ENCODE assay signal across 14 cellular contexts in genomic region chr17:47864791-47865216, GRCh38.
DNase-seq lines count a peak whose midpoint lies in the region; ATAC-seq and TF ChIP-seq lines count a peak whose summit lies in the region.
"Had no signal": no experiment of that assay in that cellular context is flagged by ENCODE, and none has a peak within 500 bp of the region (broad histone marks: within the 10 kb centered on the region; RNA-seq: fewer than 3 reads in every experiment).

No MANE protein-coding gene starts in this region.

- TF ChIP-seq POLR2A in GM18505 (IDR thresholded peaks at IDR 0.05; ENCODE audit: borderline replicate concordance, extremely low read depth, insufficient read depth, insufficient read length): no peak

- H3K27ac ChIP-seq in epithelial cell of prostate: peak overlapping the region; percentile 97
- H3K27ac ChIP-seq: brain microvascular endothelial cell, skin epidermis, tibial artery had no signal

- ATAC-seq in GM18505 (IDR thresholded peaks at IDR 0.05; ENCODE audit: unreplicated experiment): no peak
- no peak for ATAC-seq in HG02840 (IDR thresholded peaks at IDR 0.05; ENCODE audit: low FRiP score, unreplicated experiment)
- ATAC-seq: K562 had no signal

- DNase-seq in COLO829 (ENCODE audit: low spot score) (peak; percentile 48), EL (peak; percentile 58), NOMO-1 treated with dmso at 0.1 percent for 144 hours (lab: John Stamatoyannopoulos, UW; ENCODE audit: unreplicated experiment) (peak; percentile 69), epithelial cell of prostate (ENCODE audit: low read depth, low spot score) (peak; percentile 82), GF-D8 (lab: John Stamatoyannopoulos, UW) (no peak)
- DNase-seq: brain microvascular endothelial cell; effector memory CD4-positive, alpha-beta T cell; kidney glomerular epithelial cell; NCI-H2171; tibial artery had no signal
